17 cellular contexts compared by ENCODE assay signal in genomic region chr20:14407336-14407735, GRCh38.
"Had no signal": no experiment of that assay in that cellular context is flagged by ENCODE, and none has a peak within 500 bp of the region (broad histone marks: within the 10 kb centered on the region; RNA-seq: fewer than 3 reads in every experiment).

No MANE protein-coding gene starts in this region.

- FAIRE-seq: pancreas, TTC549 had no signal

- H3K36me3 Mint-ChIP-seq: activated naive CD4-positive, alpha-beta T cell treated with anti-CD3 and anti-CD28 coated beads, Interleukin-2, amount 50 U/mL, for 72 hours; natural killer cell had no signal

- DNase-seq: activated CD4-positive, alpha-beta T cell treated with anti-CD3 and anti-CD28 coated beads, Interleukin-2, amount 50 U/mL, for 48 hours; activated gamma-delta T cell treated with Interleukin-2 at 50 U/mL for 16 hours; effector CD8-positive, alpha-beta T cell; hippocampal formation; left ventricle myocardium inferior; natural killer cell; pancreas; stimulated activated CD8-positive, alpha-beta memory T cell treated with anti-CD3 and anti-CD28 coated beads, Interleukin-4, amount 100 ng/mL, for 48 hours; stimulated activated naive CD4-positive, alpha-beta T cell; upper lobe of right lung had no signal

- H3K4me1 Mint-ChIP-seq: natural killer cell had no signal

- H3K36me3 ChIP-seq: cardiac muscle cell, left ventricle myocardium inferior, neutrophil, pancreas, upper lobe of right lung had no signal

- H3K27me3 ChIP-seq: cardiac muscle cell, neutrophil, pancreas, upper lobe of right lung had no signal

- H3K4me1 ChIP-seq: left ventricle myocardium inferior, upper lobe of right lung had no signal

- H3K27ac Mint-ChIP-seq: activated naive CD4-positive, alpha-beta T cell treated with anti-CD3 and anti-CD28 coated beads, Interleukin-2, amount 50 U/mL, for 72 hours; dendritic cell treated with granulocyte-macrophage colony-stimulating factor and Interleukin-4, amounts not matched to agents 40 ng/mL and 50 ng/mL, for 4 days; natural killer cell; T-helper 2 cell treated with Interferon-gamma antibody and Interleukin-4, amounts not matched to agents 5 μg/mL and 100 μg/mL, for 36 hours had no signal

- H3K9me3 ChIP-seq: left ventricle myocardium inferior, neutrophil, pancreas had no signal

- H3K27me3 Mint-ChIP-seq: dendritic cell treated with granulocyte-macrophage colony-stimulating factor and Interleukin-4, amounts not matched to agents 40 ng/mL and 50 ng/mL, for 4 days had no signal

- H3K27ac ChIP-seq: cardiac muscle cell, left ventricle myocardium inferior, neutrophil, pancreas, upper lobe of right lung had no signal

- ATAC-seq: activated naive CD4-positive, alpha-beta T cell treated with anti-CD3 and anti-CD28 coated beads, Interleukin-2, amount 50 U/mL, for 72 hours; natural killer cell; sciatic nerve; upper lobe of right lung had no signal

- H3K4me3 Mint-ChIP-seq: dendritic cell treated with granulocyte-macrophage colony-stimulating factor and Interleukin-4, amounts not matched to agents 40 ng/mL and 50 ng/mL, for 4 days; natural killer cell; T-helper 2 cell treated with Interferon-gamma antibody and Interleukin-4, amounts not matched to agents 5 μg/mL and 100 μg/mL, for 36 hours had no signal

- H3K4me3 ChIP-seq: cardiac muscle cell, left ventricle myocardium inferior, pancreas, upper lobe of right lung had no signal
